In the genomic region with DNA sequence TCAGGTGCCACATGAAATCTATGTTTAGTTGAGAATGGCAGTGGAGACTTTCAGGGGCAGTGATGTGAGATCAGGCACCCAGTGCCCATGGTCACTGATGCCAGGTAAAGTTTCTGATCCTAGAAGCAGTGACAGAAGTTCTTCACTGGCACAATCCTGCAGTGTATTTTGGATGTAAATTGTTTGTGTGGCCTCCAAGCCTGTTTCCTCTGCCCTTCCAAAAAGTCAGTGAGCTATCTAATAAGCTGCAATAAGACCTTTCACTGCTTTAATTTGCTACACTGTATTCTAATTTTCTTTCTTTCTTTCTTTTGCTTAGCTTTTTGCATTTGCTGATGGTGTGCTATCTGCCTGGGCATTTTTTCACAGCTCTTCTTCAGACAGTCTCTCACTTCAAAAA, we compare ENCODE assay signal across 22 cellular contexts.
"Had no signal": no experiment of that assay in that cellular context is flagged by ENCODE, and none has a peak within 500 bp of the region (broad histone marks: within the 10 kb centered on the region; RNA-seq: fewer than 3 reads in every experiment).

No MANE protein-coding gene starts in this region.

- H3K9me3 ChIP-seq: heart right ventricle, lower lobe of right lung, neutrophil, psoas muscle, sigmoid colon, thoracic aorta, transverse colon had no signal

- H3K36me3 ChIP-seq: heart right ventricle, lower lobe of right lung, neutrophil, sigmoid colon, thoracic aorta, transverse colon had no signal

- H3K4me3 ChIP-seq: dorsolateral prefrontal cortex, heart right ventricle, lower lobe of right lung, psoas muscle, sigmoid colon, skin epidermis, thoracic aorta, transverse colon had no signal

- H3K27ac Mint-ChIP-seq: memory B cell; natural killer cell treated with Interleukin-12 subunit alpha and Interleukin-12 subunit beta and Interleukin-15 and Interleukin-18, amount 100 ng/mL, for 72 hours; stimulated activated naive B cell treated with anti-CD40 and anti-IgM and Interleukin-4, amounts not matched to agents 10 μg/mL and 1 μg/mL and 100 μg/mL, for 72 hours had no signal

- H3K27me3 Mint-ChIP-seq: memory B cell; natural killer cell treated with Interleukin-12 subunit alpha and Interleukin-12 subunit beta and Interleukin-15 and Interleukin-18, amount 100 ng/mL, for 72 hours; stimulated activated naive B cell treated with anti-CD40 and anti-IgM and Interleukin-4, amounts not matched to agents 10 μg/mL and 1 μg/mL and 100 μg/mL, for 72 hours; stimulated activated naive CD8-positive, alpha-beta T cell treated with anti-CD3 and anti-CD28 coated beads, Interleukin-15, amount 100 ng/mL, for 72 hours had no signal

- H3K27ac ChIP-seq: lower lobe of right lung, neutrophil, psoas muscle, sigmoid colon, skin epidermis, thoracic aorta, transverse colon had no signal

- H3K4me1 Mint-ChIP-seq: memory B cell; stimulated activated naive B cell treated with anti-CD40 and anti-IgM and Interleukin-4, amounts not matched to agents 10 μg/mL and 1 μg/mL and 100 μg/mL, for 72 hours; stimulated activated naive CD8-positive, alpha-beta T cell treated with anti-CD3 and anti-CD28 coated beads, Interleukin-15, amount 100 ng/mL, for 72 hours had no signal

- H3K36me3 Mint-ChIP-seq: memory B cell; natural killer cell treated with Interleukin-12 subunit alpha and Interleukin-12 subunit beta and Interleukin-15 and Interleukin-18, amount 100 ng/mL, for 72 hours; stimulated activated naive B cell treated with anti-CD40 and anti-IgM and Interleukin-4, amounts not matched to agents 10 μg/mL and 1 μg/mL and 100 μg/mL, for 72 hours had no signal

- H3K4me3 Mint-ChIP-seq: memory B cell; natural killer cell treated with Interleukin-12 subunit alpha and Interleukin-12 subunit beta and Interleukin-15 and Interleukin-18, amount 100 ng/mL, for 72 hours; stimulated activated naive B cell treated with anti-CD40 and anti-IgM and Interleukin-4, amounts not matched to agents 10 μg/mL and 1 μg/mL and 100 μg/mL, for 72 hours; stimulated activated naive CD8-positive, alpha-beta T cell treated with anti-CD3 and anti-CD28 coated beads, Interleukin-15, amount 100 ng/mL, for 72 hours had no signal

- H3K27me3 ChIP-seq: dorsolateral prefrontal cortex, heart right ventricle, neutrophil, sigmoid colon, transverse colon had no signal

- H3K4me1 ChIP-seq: lower lobe of right lung, psoas muscle, sigmoid colon had no signal

- ATAC-seq: left lobe of liver; lower lobe of right lung; natural killer cell treated with Interleukin-12 subunit alpha and Interleukin-12 subunit beta and Interleukin-15 and Interleukin-18, amount 100 ng/mL, for 72 hours; psoas muscle; stimulated activated naive B cell treated with anti-CD40 and anti-IgM and Interleukin-4, amounts not matched to agents 10 μg/mL and 1 μg/mL and 100 μg/mL, for 72 hours; stimulated activated naive CD8-positive, alpha-beta T cell treated with anti-CD3 and anti-CD28 coated beads, Interleukin-15, amount 100 ng/mL, for 72 hours had no signal

- DNase-seq: cortex of kidney; dorsolateral prefrontal cortex; effector CD8-positive, alpha-beta T cell; hypothalamus; kidney glomerular epithelial cell; lower lobe of right lung; midbrain; retina; sigmoid colon; stimulated activated CD4-positive, alpha-beta T cell treated with anti-CD3 and anti-CD28 coated beads, Interleukin-2, amount 100 ng/mL, for 24 hours; stimulated activated CD4-positive, alpha-beta T cell treated with anti-CD3 and anti-CD28 coated beads, Interleukin-4, amount 100 ng/mL, for 4 hours; stimulated activated naive B cell treated with anti-CD40 and anti-IgM and Interleukin-4, amounts not matched to agents 10 μg/mL and 1 μg/mL and 100 μg/mL, for 72 hours; stimulated activated naive CD8-positive, alpha-beta T cell treated with anti-CD3 and anti-CD28 coated beads, Interleukin-15, amount 100 ng/mL, for 72 hours; transverse colon had no signal
